ENCODE assay signal across 17 cellular contexts in the genomic region with DNA sequence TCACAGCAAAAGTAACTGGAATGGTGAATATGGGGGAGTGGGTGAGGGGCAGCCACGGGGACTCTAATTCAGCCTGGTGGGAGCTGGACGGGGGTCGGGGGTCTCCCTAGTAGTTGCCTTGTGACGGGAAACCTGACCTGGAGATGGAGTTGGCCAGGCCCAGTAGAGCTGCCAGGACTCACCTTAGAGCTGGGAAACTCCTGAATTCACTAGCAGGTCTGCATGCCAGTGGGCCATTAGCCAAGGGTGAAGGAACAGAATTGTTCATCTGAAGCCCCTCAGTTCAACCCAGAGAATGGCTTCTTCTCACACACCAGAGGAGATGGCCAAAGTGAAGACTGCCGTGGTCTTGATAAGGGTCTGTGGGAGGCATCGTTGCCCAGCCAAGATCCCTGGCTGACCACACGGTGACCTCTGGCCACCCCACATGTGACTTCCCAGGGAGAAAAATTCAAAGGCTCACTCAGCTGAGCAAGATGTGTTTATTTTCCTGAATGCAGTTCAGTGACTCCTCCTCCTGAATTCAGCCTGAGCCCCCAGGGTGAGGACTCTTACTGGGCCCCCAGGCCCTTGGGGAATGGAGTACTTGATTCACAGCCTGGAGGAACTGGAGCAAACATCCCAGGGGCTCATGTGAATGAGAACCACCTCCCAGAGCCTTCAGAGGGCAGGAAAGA. TPM values are rescaled to one million over a fixed set of nuclear protein-coding genes. Genes with fewer than 3 reads are reported as not detected.
DNase-seq lines count a peak whose midpoint lies in the region; ATAC-seq and TF ChIP-seq lines count a peak whose summit lies in the region.
"Had no signal": no experiment of that assay in that cellular context is flagged by ENCODE, and none has a peak within 500 bp of the region (broad histone marks: within the 10 kb centered on the region; RNA-seq: fewer than 3 reads in every experiment).

No MANE protein-coding gene starts in this region.

- H3K36me3 Mint-ChIP-seq in neural progenitor cell: peaks cover 5% of the 10 kb centered on the region
- no peaks in the 10 kb centered on the region for H3K36me3 Mint-ChIP-seq in CD8-positive, alpha-beta memory T cell

- H4K20me1 ChIP-seq in neural progenitor cell (ENCODE audit: low read depth): no peaks in the 10 kb centered on the region

- no peak overlapping the region for H3K4me3 Mint-ChIP-seq in neural progenitor cell
- H3K4me3 Mint-ChIP-seq in CD8-positive, alpha-beta memory T cell: no peak overlapping the region
- H3K4me3 Mint-ChIP-seq: B cell had no signal

- TF ChIP-seq POLR2A in esophagus muscularis mucosa (IDR thresholded peaks at IDR 0.05; ENCODE audit: low read depth): no peak

- no peaks in the 10 kb centered on the region for H3F3A ChIP-seq in neural progenitor cell (ENCODE audit: low read depth)

- H3K9me3 ChIP-seq in esophagus muscularis mucosa (peaks cover 0 to 8% (median 0%) of the 10 kb centered on the region in 4 donors), neural progenitor cell (ENCODE audit: low read depth) (no peaks in the 10 kb centered on the region)
- H3K9me3 ChIP-seq in CD8-positive, alpha-beta memory T cell (ENCODE audit: low read length): no peaks in the 10 kb centered on the region

- no peak overlapping the region for H3K27ac Mint-ChIP-seq in neural progenitor cell
- H3K27ac Mint-ChIP-seq in CD8-positive, alpha-beta memory T cell: no peak overlapping the region
- H3K27ac Mint-ChIP-seq: B cell had no signal

- 78% methylated on average over 6 of the region's 7 CpGs for WGBS in esophagus muscularis mucosa

- no peak overlapping the region for H3K4me2 ChIP-seq in neural progenitor cell

- no peak for TF ChIP-seq EP300 in esophagus muscularis mucosa (IDR thresholded peaks at IDR 0.05)

- POLR2A ChIA-PET in CD8-positive, alpha-beta memory T cell (lab: Charles Lee): no interaction called here

- H3K9ac ChIP-seq in neural progenitor cell: no peak overlapping the region

- H3K27ac ChIP-seq in esophagus muscularis mucosa (replicated peaks in 1 of 4) (peak overlapping the region in 3 of 4 donors; percentile 16 to 50 (median 31)), neural progenitor cell (no peak overlapping the region)
- H3K27ac ChIP-seq in CD8-positive, alpha-beta memory T cell (ENCODE audit: low read depth, low read length): no peak overlapping the region

- DNase-seq in AG09319 (ENCODE audit: extremely low read depth, low read depth) (no peak), M059J (ENCODE audit: low read depth) (peak; percentile 59), esophagus muscularis mucosa (ENCODE audit: extremely low spot score) (peak; percentile 90), neural progenitor cell (ENCODE audit: low spot score) (peak; percentile 27), amniotic stem cell (lab: John Stamatoyannopoulos, UW) (no peak), HuH-7 (ENCODE audit: low spot score) (no peak)
- DNase-seq in CD8-positive, alpha-beta memory T cell: no peak
- DNase-seq: activated naive CD4-positive, alpha-beta T cell; DND-41; Karpas-422; mesendoderm; NCI-H1930; NCI-H526 treated with DMSO at 0.1 percent for 48 hours; SHP77; stimulated activated CD4-positive, alpha-beta T cell treated with anti-CD3 and anti-CD28 coated beads, Interleukin-1b, Interleukin-23, amount 100 ng/mL, for 48 hours had no signal

- no peak for ATAC-seq in GM18873 (IDR thresholded peaks at IDR 0.05; ENCODE audit: low FRiP score, unreplicated experiment)

- H3K4me1 Mint-ChIP-seq in neural progenitor cell: peaks cover 9% of the 10 kb centered on the region
- H3K4me1 Mint-ChIP-seq in CD8-positive, alpha-beta memory T cell: no peaks in the 10 kb centered on the region

- no peaks in the 10 kb centered on the region for H3K79me2 ChIP-seq in neural progenitor cell (ENCODE audit: low read depth)

- H3K36me3 ChIP-seq in esophagus muscularis mucosa (no peaks in the 10 kb centered on the region), neural progenitor cell (no peaks in the 10 kb centered on the region)
- H3K36me3 ChIP-seq in CD8-positive, alpha-beta memory T cell (ENCODE audit: insufficient read depth, low read length): no peaks in the 10 kb centered on the region

- H3K9me3 Mint-ChIP-seq in neural progenitor cell: peaks cover 15% of the 10 kb centered on the region
- H3K9me3 Mint-ChIP-seq in CD8-positive, alpha-beta memory T cell: peaks cover 0 to 2% (median 0%) of the 10 kb centered on the region in 5 donors

- H3K4me3 ChIP-seq in esophagus muscularis mucosa (peak overlapping the region in 2 of 4 donors; percentile 9 to 12), neural progenitor cell (no peak overlapping the region)
- no peak overlapping the region for H3K4me3 ChIP-seq in CD8-positive, alpha-beta memory T cell (ENCODE audit: low read length)

- TF ChIP-seq CTCF in AG09319 (IDR thresholded peaks at IDR 0.05; ENCODE audit: low read depth, low read length): peak; percentile 36
- TF ChIP-seq CTCF in esophagus muscularis mucosa (IDR thresholded peaks at IDR 0.05): peak in 1 of 3 experiments; percentile 13
- TF ChIP-seq CTCF in neural progenitor cell (IDR thresholded peaks at IDR 0.05): peak; percentile 13

- H3K27me3 ChIP-seq in esophagus muscularis mucosa (no peaks in the 10 kb centered on the region), neural progenitor cell (no peaks in the 10 kb centered on the region)
- no peaks in the 10 kb centered on the region for H3K27me3 ChIP-seq in CD8-positive, alpha-beta memory T cell (ENCODE audit: insufficient read depth, low read length, poor library complexity, severe bottlenecking)

- H3K27me3 Mint-ChIP-seq in neural progenitor cell (ENCODE audit: insufficient read depth, low read depth): peaks cover 2% of the 10 kb centered on the region
- peaks cover 9 to 22% of the 10 kb centered on the region in 2 donors for H3K27me3 Mint-ChIP-seq in CD8-positive, alpha-beta memory T cell

- no peak overlapping the region for H2AFZ ChIP-seq in neural progenitor cell (replicated peaks)

- intact Hi-C loops in esophagus muscularis mucosa (cut with DNase I): no loop called here

- H3K4me1 ChIP-seq in esophagus muscularis mucosa: peaks cover 3 to 17% (median 15%) of the 10 kb centered on the region in 4 donors
- H3K4me1 ChIP-seq in neural progenitor cell: peaks cover 5% of the 10 kb centered on the region
- H3K4me1 ChIP-seq in CD8-positive, alpha-beta memory T cell (ENCODE audit: insufficient read depth, low read length): no peaks in the 10 kb centered on the region

- CTCF ChIA-PET in CD8-positive, alpha-beta memory T cell (lab: Charles Lee): no interaction called here

RNA-seq across cellular contexts. Expression of a gene that starts 25.1 kb away (rescaled TPM):
- total RNA-seq in M059J (2014; rRNA removed; shearing (Covaris generic)): 3.2 and 10.2 TPM in 2 replicates
- total RNA-seq in esophagus muscularis mucosa (1 to 10 TPM in 3 of 4 donors, under 1 TPM in 1; 0.98 to 1.7 (median 1.4) TPM), neural progenitor cell (ENCODE audit: low replicate concordance) (0.36 and 1.1 TPM in 2 replicates)
- total RNA-seq in CD8-positive, alpha-beta memory T cell: under 1 TPM; 0.04 to 0.13 TPM
- 0.07 TPM for polyA plus RNA-seq in CD8-positive, alpha-beta memory T cell

Comparison
In these comparisons a context has a peak if more than half of its experiments do, and no peak if none do; other contexts are left out.
1. DNase-seq: peak in M059J (single experiment), esophagus muscularis mucosa (single experiment) and neural progenitor cell (single experiment); none in AG09319 (single experiment), amniotic stem cell (single experiment), HuH-7 (single experiment) and CD8-positive, alpha-beta memory T cell (0 of 5).
2. H3K27ac ChIP-seq: peak in esophagus muscularis mucosa (3 of 4); none in neural progenitor cell (single experiment) and CD8-positive, alpha-beta memory T cell (single experiment).